Comparison of ENCODE assay signal across 8 cellular contexts in genomic region chr10:95183451-95184230, GRCh38. TPM values are rescaled to one million over a fixed set of nuclear protein-coding genes. Genes with fewer than 3 reads are reported as not detected.
A peak's percentile ranks its signal among the peaks of the same experiment; 100 is the strongest.
DNase-seq lines count a peak whose midpoint lies in the region; ATAC-seq, FAIRE-seq and TF ChIP-seq lines count a peak whose summit lies in the region.

No MANE protein-coding gene starts in this region.

- H3K9me2 ChIP-seq in DOHH2 (replicated peaks; ENCODE audit: control insufficient read depth, low read length) = no peaks in the 10 kb centered on the region

- no peak for FAIRE-seq in frontal cortex (lab: Jason Lieb, UNC)

- peak; percentile 97 for ATAC-seq in GM21528 (IDR thresholded peaks at IDR 0.05; ENCODE audit: low FRiP score, unreplicated experiment)
- peak; percentile 96 for ATAC-seq in RWPE2 (ENCODE audit: low read depth)

- peak overlapping the region; percentile 38 for H3K27ac ChIP-seq in DOHH2 (ENCODE audit: low read depth, low read length)
- no peak overlapping the region for H3K27ac ChIP-seq in RWPE2 (ENCODE audit: poor library complexity, severe bottlenecking)
- H3K27ac ChIP-seq in neutrophil = peak overlapping the region; percentile 84
- peak overlapping the region; percentile 76 to 84 for H3K27ac ChIP-seq in testis

- H4K20me1 ChIP-seq in DOHH2 (ENCODE audit: control insufficient read depth, insufficient read depth, low read depth, low read length) = no peaks in the 10 kb centered on the region

- no peak for TF ChIP-seq POLR2A in testis (IDR thresholded peaks at IDR 0.05)

- H3K36me3 ChIP-seq in DOHH2 (ENCODE audit: control insufficient read depth, low read length) (no peaks in the 10 kb centered on the region), RWPE2 (ENCODE audit: low read depth) (no peaks in the 10 kb centered on the region), neutrophil (no peaks in the 10 kb centered on the region), testis (ENCODE audit: low read depth, missing control alignments) (no peaks in the 10 kb centered on the region)

- 5% methylated on average over 14 to 52 of the region's 80 CpGs for WGBS in testis, 2 donors

- peak; percentile 93 for TF ChIP-seq CTCF in DOHH2 (IDR thresholded peaks at IDR 0.05; ENCODE audit: low read depth, low read length, poor library complexity, severe bottlenecking)
- TF ChIP-seq CTCF in RWPE2 (IDR thresholded peaks at IDR 0.05; ENCODE audit: poor library complexity, severe bottlenecking) = peak; percentile 99
- peak; percentile 68 for TF ChIP-seq CTCF in neutrophil (IDR thresholded peaks at IDR 0.05)
- peak; percentile 55 to 91 (median 58) for TF ChIP-seq CTCF in testis (IDR thresholded peaks at IDR 0.05)

- H3K4me1 ChIP-seq in DOHH2 (ENCODE audit: control insufficient read depth, low read length) (peaks cover 13% of the 10 kb centered on the region), RWPE2 (ENCODE audit: insufficient read depth, poor library complexity, severe bottlenecking) (peaks cover 6% of the 10 kb centered on the region), neutrophil (ENCODE audit: control insufficient read depth in 1 of 2, insufficient read depth in 1 of 2, low read depth in 1 of 2, low read length in 1 of 2) (peaks cover 15 to 19% of the 10 kb centered on the region in 2 experiments), testis (no peaks in the 10 kb centered on the region)

- no peaks in the 10 kb centered on the region for H3K9me3 ChIP-seq in DOHH2 (ENCODE audit: control insufficient read depth, insufficient read depth, low read length)
- no peaks in the 10 kb centered on the region for H3K9me3 ChIP-seq in RWPE2 (ENCODE audit: severe bottlenecking)
- no peaks in the 10 kb centered on the region for H3K9me3 ChIP-seq in neutrophil
- H3K9me3 ChIP-seq in testis = no peaks in the 10 kb centered on the region

- peak; percentile 80 for DNase-seq in HuH-7 (ENCODE audit: low spot score)
- peak; percentile 77 for DNase-seq in RWPE2 (ENCODE audit: low spot score)
- peak; percentile 62 for DNase-seq in activated gamma-delta T cell treated with Interleukin-2 at 50 U/mL for 16 hours
- DNase-seq in frontal cortex (ENCODE audit: low spot score in 2 of 2) = peak; percentile 82 to 88
- peak; percentile 92 for DNase-seq in testis

- H3K4me3 ChIP-seq in DOHH2 (ENCODE audit: low read length) (peak overlapping the region; percentile 84), RWPE2 (ENCODE audit: severe bottlenecking) (peak overlapping the region; percentile 57), neutrophil (ENCODE audit: low read depth in 1 of 2, low read length in 1 of 2) (peak overlapping the region; percentile 56 to 63), testis (peak overlapping the region; percentile 51 to 74)

- intact Hi-C loops in testis (cut with DNase I; ENCODE audit: low total_unique reads) = no loop called here

- H3K27me3 ChIP-seq in DOHH2 (ENCODE audit: control insufficient read depth, low read length) (peaks cover 9% of the 10 kb centered on the region), RWPE2 (ENCODE audit: insufficient read depth, poor library complexity, severe bottlenecking) (no peaks in the 10 kb centered on the region), neutrophil (peaks cover 10% of the 10 kb centered on the region), testis (no peaks in the 10 kb centered on the region)

- peaks cover 9% of the 10 kb centered on the region for H3F3A ChIP-seq in DOHH2 (ENCODE audit: control insufficient read depth, insufficient read depth)

- peak overlapping the region; percentile 77 for H3K4me2 ChIP-seq in DOHH2 (ENCODE audit: low read length)

- H3K79me2 ChIP-seq in DOHH2 (ENCODE audit: control insufficient read depth, low read length) = no peaks in the 10 kb centered on the region

RNA-seq across cellular contexts. Expression of gene ACSM6, which starts 10.4 kb away (rescaled TPM):
- total RNA-seq in frontal cortex = not detected
- total RNA-seq in testis = not detected
- polyA plus RNA-seq in testis (ENCODE audit: insufficient read depth, low read depth, low replicate concordance) = not detected
